ENCODE assay signal across 8 cellular contexts in genomic region chr19:43780706-43781525, GRCh38. TPM values are rescaled to one million over a fixed set of nuclear protein-coding genes. Genes with fewer than 3 reads are reported as not detected.
DNase-seq lines count a peak whose midpoint lies in the region; ATAC-seq and TF ChIP-seq lines count a peak whose summit lies in the region.

KCNN4 (minus strand) TSS chr19:43780973; CDS start chr19:43780861, 112 bp downstream.

- DNase-seq in KG1 (lab: John Stamatoyannopoulos, UW), result peak; percentile 59
- DNase-seq in activated CD4-positive, alpha-beta T cell treated with anti-CD3 and anti-CD28 coated beads for 4 hours, result peak; percentile 56 to 73
- DNase-seq in stimulated activated CD4-positive, alpha-beta T cell treated with anti-CD3 and anti-CD28 coated beads, Interleukin-12 subunit alpha, Interleukin-12 subunit beta, amount 100 ng/mL, for 48 hours (ENCODE audit: low read depth in 2 of 3, low spot score in 1 of 3), result peak; percentile 70 to 76 (median 71)
- no peak for DNase-seq in BE2C

- no peak for ATAC-seq in GM19467 (IDR thresholded peaks at IDR 0.05; ENCODE audit: unreplicated experiment)
- ATAC-seq in GM21423 (IDR thresholded peaks at IDR 0.05; ENCODE audit: unreplicated experiment), result no peak

- H3K27me3 ChIP-seq in BE2C, result no peaks in the 10 kb centered on the region

- no peaks in the 10 kb centered on the region for H3K36me3 ChIP-seq in BE2C

- TF ChIP-seq CTCF in GM12875 (IDR thresholded peaks at IDR 0.05; ENCODE audit: borderline replicate concordance, insufficient read depth, low read depth, low read length) (no peak), BE2C (IDR thresholded peaks at IDR 0.05; ENCODE audit: low read depth, low read length) (no peak)

- H3K9me3 ChIP-seq in BE2C, result no peaks in the 10 kb centered on the region

- in situ Hi-C loops in endometrial microvascular endothelial cells (cut with HindIII; ENCODE audit: inconsistent ontology term, low pct_unique_long_range_greater_than_20kb, low sequenced_read_pairs), result no loop called here

- H3K4me1 ChIP-seq in BE2C, result no peaks in the 10 kb centered on the region

- H3K4me3 ChIP-seq in GM12875 (ENCODE audit: low read depth, low read length) (peak within 1 kb of the TSS; percentile 84), BE2C (ENCODE audit: low read depth, low read length) (no peak within 1 kb of the TSS)

RNA-seq across cellular contexts. Expression of gene KCNN4, which starts in this region (rescaled TPM):
- 17.4 TPM for total RNA-seq in endometrial microvascular endothelial cells (ENCODE audit: inconsistent ontology term)
- 0.66 TPM for polyA plus RNA-seq in BE2C (2012; ENCODE audit: insufficient read depth, insufficient read length, low read depth)
